ENCODE assay signal across 35 cellular contexts in genomic region chr16:64659863-64660262, GRCh38.
DNase-seq lines count a peak whose midpoint lies in the region; ATAC-seq and TF ChIP-seq lines count a peak whose summit lies in the region.
"Had no signal": no experiment of that assay in that cellular context is flagged by ENCODE, and none has a peak within 500 bp of the region (broad histone marks: within the 10 kb centered on the region; RNA-seq: fewer than 3 reads in every experiment).

No MANE protein-coding gene starts in this region.

- CTCF ChIA-PET in SK-N-SH (lab: Yijun Ruan, JAX): no interaction called here

- POLR2A ChIA-PET in SK-N-SH (lab: Yijun Ruan, JAX): no interaction called here

- H3K4me3 ChIP-seq in SK-N-SH (ENCODE audit: low read depth in 2 of 2, low read length in 1 of 2): no peak overlapping the region
- H3K4me3 ChIP-seq: A549; BLaER1; BLaER1 treated with 17β-estradiol and CSF1 and Interleukin-3, amounts not matched to agents 10 nM and 100 nM had no signal

- H3K9me3 ChIP-seq in SK-N-SH: peaks cover 6% of the 10 kb centered on the region; the same call in 1 of the 2 replicates
- H3K9me3 ChIP-seq: A549; BE2C; BLaER1; BLaER1 treated with 17β-estradiol and CSF1 and Interleukin-3, amounts not matched to agents 10 nM and 100 nM; Caco-2 had no signal

- H3K36me3 Mint-ChIP-seq in chondrocyte (ENCODE audit: low read depth) (no peaks in the 10 kb centered on the region), HFFc6 (ENCODE audit: low read depth) (no peaks in the 10 kb centered on the region)
- H3K36me3 Mint-ChIP-seq: CD14-positive monocyte; CD4-positive, alpha-beta memory T cell; CD4-positive, CD25-positive, alpha-beta regulatory T cell; CD8-positive, alpha-beta memory T cell; CD8-positive, alpha-beta T cell had no signal

- no peak overlapping the region for H3K4me2 ChIP-seq in SK-N-SH
- H3K4me2 ChIP-seq: A549; BLaER1; BLaER1 treated with 17β-estradiol and CSF1 and Interleukin-3, amounts not matched to agents 10 nM and 100 nM had no signal

- peaks cover 22% of the 10 kb centered on the region for H3F3A ChIP-seq in SK-N-SH (replicated peaks; ENCODE audit: insufficient read depth)

- H2AFZ ChIP-seq in SK-N-SH (ENCODE audit: low read depth): no peak overlapping the region

- peak overlapping the region; percentile 57 for H3K27ac Mint-ChIP-seq in chondrocyte (ENCODE audit: unreplicated experiment)
- no peak overlapping the region for H3K27ac Mint-ChIP-seq in HFFc6
- H3K27ac Mint-ChIP-seq: B cell; CD14-positive monocyte; CD4-positive, alpha-beta memory T cell; CD4-positive, alpha-beta T cell; CD4-positive, CD25-positive, alpha-beta regulatory T cell; CD8-positive, alpha-beta memory T cell; CD8-positive, alpha-beta T cell had no signal

- TF ChIP-seq CTCF in SK-N-SH (IDR thresholded peaks at IDR 0.05): no peak
- no peak for TF ChIP-seq CTCF in chondrocyte (IDR thresholded peaks at IDR 0.05)
- no peak for TF ChIP-seq CTCF in HFFc6 (IDR thresholded peaks at IDR 0.05)

- DNase-seq in SK-N-SH (no peak), chondrocyte (ENCODE audit: low spot score) (no peak), foreskin melanocyte (peak; percentile 16), medulla oblongata (ENCODE audit: extremely low spot score) (no peak), HT-29 (ENCODE audit: low spot score) (no peak), HFFc6 (no peak)
- DNase-seq: 8988T; ACHN; AML-193; BE2C; C1 segment of cervical spinal cord; Caco-2; Calu3; CD4-positive, alpha-beta memory T cell; CD4-positive, alpha-beta T cell; CD4-positive, CD25-positive, alpha-beta regulatory T cell; CD8-positive, alpha-beta memory T cell; CD8-positive, alpha-beta T cell; COR-L47; DMS 273 treated with DMSO at 0.1 percent for 48 hours; DMS153; DMS53; DMS79; DMS79 treated with DMSO at 0.1 percent for 48 hours; DND-41; EL had no signal

- H4K20me1 ChIP-seq in SK-N-SH (ENCODE audit: insufficient read depth): no peaks in the 10 kb centered on the region
- H4K20me1 ChIP-seq: BLaER1; BLaER1 treated with 17β-estradiol and CSF1 and Interleukin-3, amounts not matched to agents 10 nM and 100 nM had no signal

- no peaks in the 10 kb centered on the region for H3K79me2 ChIP-seq in SK-N-SH (ENCODE audit: insufficient read depth)

- peak; percentile 78 for ATAC-seq in SK-N-SH treated with all-trans-retinoic acid at 6 μM for 48 hours
- ATAC-seq in HG03039 (IDR thresholded peaks at IDR 0.05; ENCODE audit: unreplicated experiment): no peak
- ATAC-seq: A549; CD8-positive, alpha-beta T cell had no signal

- TF ChIP-seq EP300 in SK-N-SH (IDR thresholded peaks at IDR 0.05; ENCODE audit: borderline replicate concordance in 1 of 2, low read depth in 1 of 2, low read length in 1 of 2): peak in 1 of 2 experiments; percentile 68; a peak in 3 of 4 replicates

- no peaks in the 10 kb centered on the region for H3K9me2 ChIP-seq in SK-N-SH

- no peak overlapping the region for H3K9ac ChIP-seq in SK-N-SH
- H3K9ac ChIP-seq: BLaER1; BLaER1 treated with 17β-estradiol and CSF1 and Interleukin-3, amounts not matched to agents 10 nM and 100 nM had no signal

- no peaks in the 10 kb centered on the region for H3K36me3 ChIP-seq in SK-N-SH (replicated peaks in 1 of 2; ENCODE audit: control insufficient read depth in 1 of 2, insufficient read depth in 2 of 2, low read length in 1 of 2)
- H3K36me3 ChIP-seq: BE2C; BLaER1; BLaER1 treated with 17β-estradiol and CSF1 and Interleukin-3, amounts not matched to agents 10 nM and 100 nM had no signal

- peak overlapping the region; percentile 0 to 8; a peak in 2 of 4 replicates for H3K27ac ChIP-seq in SK-N-SH (ENCODE audit: low read depth in 2 of 2, low read length in 1 of 2)
- H3K27ac ChIP-seq: 22Rv1; A549; BLaER1; BLaER1 treated with 17β-estradiol and CSF1 and Interleukin-3, amounts not matched to agents 10 nM and 100 nM; C4-2B had no signal

- TF ChIP-seq RAD21 in SK-N-SH (IDR thresholded peaks at IDR 0.05; ENCODE audit: low read length): no peak

- WGBS in SK-N-SH (ENCODE audit: low lambda C conversion rate): 11% methylated on average over 1 of the region's 1 CpG

- no peaks in the 10 kb centered on the region for H3K27me3 Mint-ChIP-seq in chondrocyte (ENCODE audit: low read depth)
- H3K27me3 Mint-ChIP-seq in HFFc6 (ENCODE audit: insufficient read depth): peaks cover 2% of the 10 kb centered on the region; the same call in 1 of the 2 replicates
- H3K27me3 Mint-ChIP-seq: B cell; CD4-positive, alpha-beta memory T cell; CD4-positive, alpha-beta T cell; CD4-positive, CD25-positive, alpha-beta regulatory T cell; CD8-positive, alpha-beta memory T cell had no signal

- peaks cover 0 to 12% of the 10 kb centered on the region in 2 experiments; a peak in 2 of 4 replicates for H3K4me1 ChIP-seq in SK-N-SH (ENCODE audit: control insufficient read depth in 1 of 2, insufficient read depth in 2 of 2, low read depth in 1 of 2, low read length in 1 of 2)
- H3K4me1 ChIP-seq: A549; BE2C; BLaER1; BLaER1 treated with 17β-estradiol and CSF1 and Interleukin-3, amounts not matched to agents 10 nM and 100 nM; Caco-2 had no signal

- H3K4me3 Mint-ChIP-seq in chondrocyte (ENCODE audit: unreplicated experiment) (no peak overlapping the region), HFFc6 (no peak overlapping the region)
- H3K4me3 Mint-ChIP-seq: B cell; CD14-positive monocyte; CD4-positive, alpha-beta memory T cell; CD4-positive, alpha-beta T cell; CD4-positive, CD25-positive, alpha-beta regulatory T cell; CD8-positive, alpha-beta memory T cell; CD8-positive, alpha-beta T cell had no signal

- H3K4me1 Mint-ChIP-seq in chondrocyte (ENCODE audit: low read depth) (peaks cover 45% of the 10 kb centered on the region), HFFc6 (ENCODE audit: low read depth) (no peaks in the 10 kb centered on the region)
- H3K4me1 Mint-ChIP-seq: B cell; CD14-positive monocyte; CD4-positive, alpha-beta memory T cell; CD4-positive, CD25-positive, alpha-beta regulatory T cell; CD8-positive, alpha-beta memory T cell had no signal

- H3K9me3 Mint-ChIP-seq in chondrocyte (ENCODE audit: low read depth) (peaks cover 4% of the 10 kb centered on the region), HFFc6 (no peaks in the 10 kb centered on the region)

- no peaks in the 10 kb centered on the region for H3K27me3 ChIP-seq in SK-N-SH (ENCODE audit: insufficient read depth)
- H3K27me3 ChIP-seq: BE2C; BLaER1; BLaER1 treated with 17β-estradiol and CSF1 and Interleukin-3, amounts not matched to agents 10 nM and 100 nM had no signal

TF ChIP-seq in SK-N-SH, 30 proteins besides CTCF, POLR2A, EP300 and RAD21 (continues in another document):
- TF ChIP-seq IRF3 (IDR thresholded peaks at IDR 0.05; ENCODE audit: low read depth, low read length): no peak
- no peak for TF ChIP-seq NRF1 (IDR thresholded peaks at IDR 0.05; ENCODE audit: low read depth, low read length)
- no peak for TF ChIP-seq USF1 (IDR thresholded peaks at IDR 0.05; ENCODE audit: borderline replicate concordance, low read depth)
- TF ChIP-seq JUND (IDR thresholded peaks at IDR 0.05): peak; percentile 64; the same call in 1 of the 2 replicates
- TF ChIP-seq GATA2 (CRISPR knock-in tag; IDR thresholded peaks at IDR 0.05): no peak
- TF ChIP-seq MXI1 (IDR thresholded peaks at IDR 0.05; ENCODE audit: low read depth, low read length): no peak
- TF ChIP-seq CHD2 (IDR thresholded peaks at IDR 0.05; ENCODE audit: low read length, partially characterized antibody): no peak
- peak; percentile 55; the same call in 1 of the 2 replicates for TF ChIP-seq NFIC (IDR thresholded peaks at IDR 0.05; ENCODE audit: borderline replicate concordance)

TF ChIP-seq in SK-N-SH treated with all-trans-retinoic acid at 6 μM for 48 hours, 23 proteins besides CTCF, POLR2A, EP300 and RAD21 (continues in another document):
- TF ChIP-seq OSR1 (CRISPR knock-in tag; IDR thresholded peaks at IDR 0.05) (no peak), ZNF8 (CRISPR knock-in tag; IDR thresholded peaks at IDR 0.05) (no peak), CREB5 (CRISPR knock-in tag; IDR thresholded peaks at IDR 0.05; ENCODE audit: low read depth) (no peak), RARB (CRISPR knock-in tag; IDR thresholded peaks at IDR 0.05) (no peak), CSRNP3 (CRISPR knock-in tag; IDR thresholded peaks at IDR 0.05) (no peak), ARNTL (CRISPR knock-in tag; IDR thresholded peaks at IDR 0.05; ENCODE audit: borderline replicate concordance, low read depth) (no peak), GLIS3 (CRISPR knock-in tag; IDR thresholded peaks at IDR 0.05) (no peak), PPARA (CRISPR knock-in tag; IDR thresholded peaks at IDR 0.05; ENCODE audit: borderline replicate concordance) (no peak)
